Comparison of ENCODE assay signal across 9 cellular contexts in the genomic region with DNA sequence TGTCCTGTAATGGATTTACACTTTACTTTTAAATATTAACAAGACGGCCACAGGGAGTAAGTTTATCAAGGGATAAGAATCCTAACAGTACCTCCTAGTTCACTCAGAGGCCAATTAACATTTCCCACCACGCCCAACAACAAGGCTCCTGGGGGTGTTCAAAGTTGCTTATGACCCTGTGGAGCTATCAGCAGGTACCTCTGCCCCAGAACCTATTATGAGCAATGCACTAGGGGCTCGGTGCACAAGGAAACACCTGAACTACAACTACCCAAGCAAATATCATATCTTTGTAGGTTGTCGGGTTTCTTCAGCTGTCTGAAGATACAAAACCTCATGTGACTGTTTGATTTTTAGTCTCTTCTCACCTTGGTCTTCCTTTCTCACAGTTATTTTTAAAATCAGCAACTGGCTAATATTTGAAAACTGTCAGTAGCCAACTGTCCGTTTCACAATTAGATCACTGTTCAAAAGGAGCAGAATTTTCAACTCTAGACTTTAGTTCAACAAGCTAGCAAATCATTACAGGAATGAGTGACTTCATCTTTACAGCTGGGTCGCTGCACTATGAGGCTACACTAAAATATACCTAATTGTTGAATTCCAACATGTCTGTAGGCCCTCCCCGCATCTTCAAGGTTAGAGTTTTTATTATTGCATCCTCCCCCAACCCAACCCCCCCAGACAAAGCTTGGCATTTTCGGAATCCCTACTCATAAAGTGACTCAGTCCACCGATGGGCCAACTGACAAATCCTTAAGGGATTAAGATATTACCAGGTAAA. TPM values are rescaled to one million over a fixed set of nuclear protein-coding genes. Genes with fewer than 3 reads are reported as not detected.
A peak's percentile ranks its signal among the peaks of the same experiment; 100 is the strongest.
DNase-seq lines count a peak whose midpoint lies in the region; ATAC-seq, FAIRE-seq and TF ChIP-seq lines count a peak whose summit lies in the region.
"Had no signal": no experiment of that assay in that cellular context is flagged by ENCODE, and none has a peak within 500 bp of the region (broad histone marks: within the 10 kb centered on the region; RNA-seq: fewer than 3 reads in every experiment).

No MANE protein-coding gene starts in this region.

- H3K27ac ChIP-seq in Peyer's patch, result peak overlapping the region in 3 of 4 donors; percentile 73 to 91 (median 87)

- H3K27ac Mint-ChIP-seq in stimulated activated naive B cell treated with anti-CD40 and anti-IgM and Interleukin-4, amounts not matched to agents 10 μg/mL and 1 μg/mL and 100 μg/mL, for 72 hours, result no peak overlapping the region

- no peaks in the 10 kb centered on the region for H3K9me3 Mint-ChIP-seq in stimulated activated naive B cell treated with anti-CD40 and anti-IgM and Interleukin-4, amounts not matched to agents 10 μg/mL and 1 μg/mL and 100 μg/mL, for 72 hours
- H3K9me3 Mint-ChIP-seq: activated B cell treated with CpG ODN at 0.5 μM for 24 hours had no signal

- no peak overlapping the region for H3K4me3 Mint-ChIP-seq in stimulated activated naive B cell treated with anti-CD40 and anti-IgM and Interleukin-4, amounts not matched to agents 10 μg/mL and 1 μg/mL and 100 μg/mL, for 72 hours

- DNase-seq in GM12892 (ENCODE audit: insufficient read length) (no peak), Peyer's patch (peak in 1 of 3 donors; percentile 63), NCI-H1417 (lab: John Stamatoyannopoulos, UW) (no peak)
- no peak for DNase-seq in stimulated activated naive B cell treated with anti-CD40 and anti-IgM and Interleukin-4, amounts not matched to agents 10 μg/mL and 1 μg/mL and 100 μg/mL, for 72 hours
- DNase-seq in stimulated activated CD4-positive, alpha-beta T cell treated with anti-CD3 and anti-CD28 coated beads, Interleukin-1b, Interleukin-23, amount 100 ng/mL, for 48 hours, result no peak
- DNase-seq in activated CD4-positive, alpha-beta T cell treated with anti-CD3 and anti-CD28 coated beads for 48 hours, result no peak
- DNase-seq: activated B cell treated with CpG ODN at 0.5 μM for 24 hours had no signal

- FAIRE-seq in GM12892 (lab: Jason Lieb, UNC), result peak; percentile 21

- H3K4me1 ChIP-seq in Peyer's patch (peaks cover 0 to 85% (median 18%) of the 10 kb centered on the region in 4 donors), mucosa of stomach (ENCODE audit: control insufficient read depth, insufficient read depth, low read length) (peaks cover 97% of the 10 kb centered on the region)

- TF ChIP-seq CTCF in Peyer's patch (IDR thresholded peaks at IDR 0.05), result no peak

- no peaks in the 10 kb centered on the region for H3K27me3 ChIP-seq in Peyer's patch
- no peaks in the 10 kb centered on the region for H3K27me3 ChIP-seq in mucosa of stomach (ENCODE audit: control insufficient read depth, insufficient read depth, low read length)

- H3K36me3 Mint-ChIP-seq in stimulated activated naive B cell treated with anti-CD40 and anti-IgM and Interleukin-4, amounts not matched to agents 10 μg/mL and 1 μg/mL and 100 μg/mL, for 72 hours, result peaks cover 15 to 19% of the 10 kb centered on the region in 2 donors

- no peak for TF ChIP-seq POLR2A in GM12892 (IDR thresholded peaks at IDR 0.05; ENCODE audit: low read depth, low read length)
- TF ChIP-seq POLR2A in Peyer's patch (IDR thresholded peaks at IDR 0.05), result no peak

- no peaks in the 10 kb centered on the region for H3K27me3 Mint-ChIP-seq in stimulated activated naive B cell treated with anti-CD40 and anti-IgM and Interleukin-4, amounts not matched to agents 10 μg/mL and 1 μg/mL and 100 μg/mL, for 72 hours
- H3K27me3 Mint-ChIP-seq: activated B cell treated with CpG ODN at 0.5 μM for 24 hours had no signal

- peak overlapping the region in 2 of 4 donors; percentile 3 to 25 for H3K4me3 ChIP-seq in Peyer's patch
- no peak overlapping the region for H3K4me3 ChIP-seq in mucosa of stomach (ENCODE audit: low read length)

- H3K9ac ChIP-seq in mucosa of stomach (ENCODE audit: low read length), result peak overlapping the region; percentile 53

- H3K36me3 ChIP-seq in Peyer's patch, result no peaks in the 10 kb centered on the region
- H3K36me3 ChIP-seq in mucosa of stomach (ENCODE audit: control insufficient read depth, insufficient read depth, low read length), result no peaks in the 10 kb centered on the region

- H3K4me1 Mint-ChIP-seq in stimulated activated naive B cell treated with anti-CD40 and anti-IgM and Interleukin-4, amounts not matched to agents 10 μg/mL and 1 μg/mL and 100 μg/mL, for 72 hours, result peaks cover 49 to 90% of the 10 kb centered on the region in 2 donors

- ATAC-seq in HG02571 (IDR thresholded peaks at IDR 0.05; ENCODE audit: unreplicated experiment), result peak; percentile 36
- no peak for ATAC-seq in stimulated activated naive B cell treated with anti-CD40 and anti-IgM and Interleukin-4, amounts not matched to agents 10 μg/mL and 1 μg/mL and 100 μg/mL, for 72 hours (replicated peaks)

- H3K9me3 ChIP-seq in Peyer's patch (no peaks in the 10 kb centered on the region), mucosa of stomach (ENCODE audit: control insufficient read depth, low read length) (no peaks in the 10 kb centered on the region)

RNA-seq across cellular contexts. Expression of a gene that starts 38.1 kb away (rescaled TPM):
- polyA plus RNA-seq in GM12892 (2012; ENCODE audit: missing spikeins), result 19.3 TPM
- 10 to 100 TPM in 3 of 4 donors, 1 to 10 TPM in 1; 8.3 to 24.5 (median 19.3) TPM for total RNA-seq in Peyer's patch
